In the genomic region with DNA sequence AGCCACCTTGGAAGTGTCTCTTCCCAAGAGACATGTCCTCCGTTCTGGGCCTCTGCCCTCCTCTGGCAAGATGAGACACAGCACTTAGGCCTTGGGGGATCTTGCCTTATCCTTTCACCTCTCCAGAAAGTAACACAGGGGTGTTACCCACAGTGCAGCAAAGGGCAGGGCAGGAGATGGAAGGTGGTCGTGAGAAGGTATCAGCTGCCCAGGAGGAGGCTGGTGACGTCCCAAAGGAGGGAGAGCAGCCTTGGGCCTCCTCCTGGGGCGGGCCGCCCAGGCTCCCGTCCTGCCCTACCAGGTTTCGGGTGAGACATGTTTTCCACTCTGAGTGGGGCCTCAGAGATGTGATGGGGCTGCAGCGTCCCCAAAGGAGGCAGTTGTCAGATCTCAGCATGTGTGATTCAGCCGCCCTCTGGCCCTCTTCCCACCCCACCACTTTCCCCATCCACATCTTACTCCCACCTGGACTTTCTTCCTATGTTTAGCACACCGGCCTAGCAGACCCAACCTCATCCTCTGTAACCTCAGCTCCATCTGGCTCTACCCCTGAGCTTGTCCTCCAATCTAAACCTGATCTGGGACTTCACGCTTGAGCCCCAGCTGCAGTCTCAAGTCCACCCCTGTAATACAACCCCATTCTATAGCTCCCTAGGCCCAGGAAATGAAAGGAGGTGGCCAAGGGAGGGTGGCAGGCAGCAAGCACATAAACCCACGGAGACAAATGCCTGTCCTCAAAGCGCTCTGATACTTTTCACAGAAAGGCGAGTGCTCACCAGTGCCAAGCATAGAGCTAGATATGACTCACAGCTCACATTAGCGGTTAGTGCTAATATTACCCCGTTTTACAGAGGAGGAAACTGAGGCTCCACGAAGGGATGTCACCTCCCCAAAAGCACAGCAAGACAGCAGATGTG, we compare ENCODE assay signal across 9 cellular contexts. TPM values are rescaled to one million over a fixed set of nuclear protein-coding genes. Genes with fewer than 3 reads are reported as not detected.
DNase-seq lines count a peak whose midpoint lies in the region; ATAC-seq and TF ChIP-seq lines count a peak whose summit lies in the region.
"Had no signal": no experiment of that assay in that cellular context is flagged by ENCODE, and none has a peak within 500 bp of the region (broad histone marks: within the 10 kb centered on the region; RNA-seq: fewer than 3 reads in every experiment).

No MANE protein-coding gene starts in this region.

- no peaks in the 10 kb centered on the region for H3K27me3 ChIP-seq in MG63

- H3K4me3 ChIP-seq in AG09309 (ENCODE audit: control insufficient read depth, low read depth, low read length) (no peak overlapping the region), mucosa of descending colon (no peak overlapping the region), MG63 (no peak overlapping the region), coronary artery (no peak overlapping the region)

- ATAC-seq in HG02870 (IDR thresholded peaks at IDR 0.05; ENCODE audit: unreplicated experiment) (peak; percentile 33), mucosa of descending colon (peak; percentile 21), HG02678 (IDR thresholded peaks at IDR 0.05; ENCODE audit: unreplicated experiment) (no peak)

- DNase-seq in AG09309 (ENCODE audit: low read depth) (no peak), mucosa of descending colon (no peak), MG63 (no peak), coronary artery (ENCODE audit: low spot score) (no peak), NCI-H2081 (lab: John Stamatoyannopoulos, UW) (no peak)
- peak; percentile 56 for DNase-seq in activated CD8-positive, alpha-beta memory T cell treated with anti-CD3 and anti-CD28 coated beads, Interleukin-2, amount 50 U/mL, for 24 hours (ENCODE audit: extremely low read depth)

- no peaks in the 10 kb centered on the region for H3K9me3 ChIP-seq in mucosa of descending colon
- H3K9me3 ChIP-seq in MG63: no peaks in the 10 kb centered on the region

- H3K36me3 ChIP-seq in mucosa of descending colon (ENCODE audit: low read depth) (no peaks in the 10 kb centered on the region), MG63 (no peaks in the 10 kb centered on the region)

- no peak overlapping the region for H3K27ac ChIP-seq in coronary artery
- H3K27ac ChIP-seq: C4-2B had no signal

- H3K4me1 ChIP-seq in mucosa of descending colon (ENCODE audit: low read depth): no peaks in the 10 kb centered on the region

- TF ChIP-seq CTCF in AG09309 (IDR thresholded peaks at IDR 0.05; ENCODE audit: control insufficient read depth, insufficient read depth, low read depth, low read length, missing control alignments) (peak; percentile 15), mucosa of descending colon (IDR thresholded peaks at IDR 0.05) (no peak), coronary artery (IDR thresholded peaks at IDR 0.05) (no peak)

- intact Hi-C loops in mucosa of descending colon (cut with DNase I, micrococcal nuclease): no loop called here

RNA-seq across cellular contexts. Expression of gene POU2F2, which starts 9.3 kb away (rescaled TPM):
- 1 to 10 TPM; 3.9 to 6.8 (median 6.1) TPM for total RNA-seq in mucosa of descending colon
- total RNA-seq in MG63 (2014; rRNA removed; shearing (Covaris generic); ENCODE audit: low replicate concordance): not detected in 2 replicates

RNA-seq across cellular contexts. Expression of gene ZNF574, which starts 47.0 kb away (rescaled TPM):
- 10 to 100 TPM; 11.2 to 17.5 (median 17.0) TPM for total RNA-seq in mucosa of descending colon
- 18.8 and 20.4 TPM in 2 replicates for total RNA-seq in MG63 (2014; rRNA removed; shearing (Covaris generic); ENCODE audit: low replicate concordance)

RNA-seq across cellular contexts. Expression of gene GRIK5, which starts 52.9 kb away (rescaled TPM):
- 10 to 100 TPM in 1 of 3 donors, 1 to 10 TPM in 1, under 1 TPM in 1; 0.67 to 25.8 (median 2.0) TPM for total RNA-seq in mucosa of descending colon
- not detected in 2 replicates for total RNA-seq in MG63 (2014; rRNA removed; shearing (Covaris generic); ENCODE audit: low replicate concordance)
